ENCODE assay signal across 6 cellular contexts in genomic region chr17:45146616-45147101, GRCh38. TPM values are rescaled to one million over a fixed set of nuclear protein-coding genes. Genes with fewer than 3 reads are reported as not detected.
DNase-seq lines count a peak whose midpoint lies in the region; ATAC-seq and TF ChIP-seq lines count a peak whose summit lies in the region.

No MANE protein-coding gene starts in this region.

- intact Hi-C loops in MCF 10A (cut with micrococcal nuclease): loop anchor here (5.0 kb wide), 1 partner anchor 171 kb away; the partner anchor contains the start of gene MAP3K14

- H3K4me3 ChIP-seq in neural progenitor cell: peak overlapping the region; percentile 66

- H3K4me3 Mint-ChIP-seq in IgD-negative memory B cell: peak overlapping the region; percentile 96 to 98 (median 98)
- H3K4me3 Mint-ChIP-seq in MCF 10A (ENCODE audit: unreplicated experiment): peak overlapping the region; percentile 97
- H3K4me3 Mint-ChIP-seq in neural progenitor cell: peak overlapping the region; percentile 94

- H3K9me3 Mint-ChIP-seq in IgD-negative memory B cell (no peaks in the 10 kb centered on the region), MCF 10A (ENCODE audit: unreplicated experiment) (no peaks in the 10 kb centered on the region), neural progenitor cell (no peaks in the 10 kb centered on the region)

- BruUV-seq in MCF 10A (replicated peaks; lab: Mats Ljungman, UMichigan): no TSS peak

- CTCF ChIA-PET in MCF 10A (lab: Yijun Ruan, JAX): interaction anchor here (1.0 kb wide), 1 partner anchor 11 kb away, joined by 5 read pairs; the partner anchor contains the start of gene ACBD4

- peaks cover 29% of the 10 kb centered on the region for H4K20me1 ChIP-seq in neural progenitor cell (ENCODE audit: low read depth)

- peak overlapping the region; percentile 96 for H3K27ac ChIP-seq in neural progenitor cell

- H3K79me2 ChIP-seq in neural progenitor cell (ENCODE audit: low read depth): peaks cover 44% of the 10 kb centered on the region

- peaks cover 72% of the 10 kb centered on the region for H3F3A ChIP-seq in neural progenitor cell (ENCODE audit: low read depth)

- H3K4me1 ChIP-seq in neural progenitor cell: peaks cover 40% of the 10 kb centered on the region

- H3K9ac ChIP-seq in neural progenitor cell: peak overlapping the region; percentile 92

- H3K27me3 Mint-ChIP-seq in IgD-negative memory B cell (no peaks in the 10 kb centered on the region), MCF 10A (ENCODE audit: insufficient read depth, unreplicated experiment) (no peaks in the 10 kb centered on the region), neural progenitor cell (ENCODE audit: insufficient read depth, low read depth) (peaks cover 11% of the 10 kb centered on the region)

- peak; percentile 29 for DNase-seq in MCF 10A (ENCODE audit: unreplicated experiment)
- DNase-seq in neural progenitor cell (ENCODE audit: low spot score): no peak
- DNase-seq in ecto neural progenitor cell (ENCODE audit: low spot score): no peak
- DNase-seq in NCI-H2107 (lab: John Stamatoyannopoulos, UW): no peak

- H3K9me3 ChIP-seq in neural progenitor cell (ENCODE audit: low read depth): no peaks in the 10 kb centered on the region

- TF ChIP-seq CTCF in MCF 10A (IDR thresholded peaks at IDR 0.05; ENCODE audit: unreplicated experiment): no peak
- no peak for TF ChIP-seq CTCF in neural progenitor cell (IDR thresholded peaks at IDR 0.05)

- H3K36me3 Mint-ChIP-seq in IgD-negative memory B cell (no peaks in the 10 kb centered on the region), MCF 10A (ENCODE audit: insufficient read depth, unreplicated experiment) (peaks cover 45% of the 10 kb centered on the region), neural progenitor cell (no peaks in the 10 kb centered on the region)

- H3K4me2 ChIP-seq in neural progenitor cell: peak overlapping the region; percentile 69

- no peaks in the 10 kb centered on the region for H3K36me3 ChIP-seq in neural progenitor cell

- H2AFZ ChIP-seq in neural progenitor cell (replicated peaks): no peak overlapping the region

- no peak for ATAC-seq in GM21786 (IDR thresholded peaks at IDR 0.05; ENCODE audit: unreplicated experiment)

- H3K4me1 Mint-ChIP-seq in IgD-negative memory B cell: peaks cover 27 to 40% (median 36%) of the 10 kb centered on the region in 3 donors
- H3K4me1 Mint-ChIP-seq in MCF 10A (ENCODE audit: insufficient read depth, unreplicated experiment): peaks cover 22% of the 10 kb centered on the region
- peaks cover 55% of the 10 kb centered on the region for H3K4me1 Mint-ChIP-seq in neural progenitor cell

- H3K27me3 ChIP-seq in neural progenitor cell: peaks cover 7% of the 10 kb centered on the region

- POLR2A ChIA-PET in MCF 10A (lab: Yijun Ruan, JAX): interaction anchor here (0.7 to 12.7 kb wide), 6 partner anchors 20 to 130 kb away, joined by 3 to 1083 read pairs (median 6); partner anchors contain the start of gene HEXIM2

- peak overlapping the region; percentile 100 for H3K27ac Mint-ChIP-seq in IgD-negative memory B cell
- H3K27ac Mint-ChIP-seq in MCF 10A (ENCODE audit: low read depth, unreplicated experiment): peak overlapping the region; percentile 100
- H3K27ac Mint-ChIP-seq in neural progenitor cell: peak overlapping the region; percentile 100

RNA-seq across cellular contexts. Expression of gene HEXIM1, which starts 1.6 kb away (rescaled TPM):
- polyA plus RNA-seq in IgD-negative memory B cell: 3.6 TPM
- total RNA-seq in MCF 10A (2022): 22.5 and 26.7 TPM in 2 replicates
- 10.2 and 14.3 TPM in 2 replicates for total RNA-seq in neural progenitor cell (ENCODE audit: low replicate concordance)

RNA-seq across cellular contexts. Expression of gene ACBD4, which starts 11.2 kb away (rescaled TPM):
- 17.6 TPM for polyA plus RNA-seq in IgD-negative memory B cell
- total RNA-seq in MCF 10A (2022) (7.2 and 7.8 TPM in 2 replicates), neural progenitor cell (ENCODE audit: low replicate concordance) (6.8 and 17.3 TPM in 2 replicates)

RNA-seq across cellular contexts. Expression of gene PLCD3, which starts 14.3 kb away (rescaled TPM):
- not detected for polyA plus RNA-seq in IgD-negative memory B cell
- total RNA-seq in MCF 10A (2022): 54.5 and 69.7 TPM in 2 replicates
- 16.0 and 31.4 TPM in 2 replicates for total RNA-seq in neural progenitor cell (ENCODE audit: low replicate concordance)

RNA-seq across cellular contexts. Expression of gene HEXIM2, which starts 15.0 kb away (rescaled TPM):
- 6.3 TPM for polyA plus RNA-seq in IgD-negative memory B cell
- total RNA-seq in MCF 10A (2022) (5.1 and 7.7 TPM in 2 replicates), neural progenitor cell (ENCODE audit: low replicate concordance) (4.6 and 9.1 TPM in 2 replicates)
